In the genomic region with DNA sequence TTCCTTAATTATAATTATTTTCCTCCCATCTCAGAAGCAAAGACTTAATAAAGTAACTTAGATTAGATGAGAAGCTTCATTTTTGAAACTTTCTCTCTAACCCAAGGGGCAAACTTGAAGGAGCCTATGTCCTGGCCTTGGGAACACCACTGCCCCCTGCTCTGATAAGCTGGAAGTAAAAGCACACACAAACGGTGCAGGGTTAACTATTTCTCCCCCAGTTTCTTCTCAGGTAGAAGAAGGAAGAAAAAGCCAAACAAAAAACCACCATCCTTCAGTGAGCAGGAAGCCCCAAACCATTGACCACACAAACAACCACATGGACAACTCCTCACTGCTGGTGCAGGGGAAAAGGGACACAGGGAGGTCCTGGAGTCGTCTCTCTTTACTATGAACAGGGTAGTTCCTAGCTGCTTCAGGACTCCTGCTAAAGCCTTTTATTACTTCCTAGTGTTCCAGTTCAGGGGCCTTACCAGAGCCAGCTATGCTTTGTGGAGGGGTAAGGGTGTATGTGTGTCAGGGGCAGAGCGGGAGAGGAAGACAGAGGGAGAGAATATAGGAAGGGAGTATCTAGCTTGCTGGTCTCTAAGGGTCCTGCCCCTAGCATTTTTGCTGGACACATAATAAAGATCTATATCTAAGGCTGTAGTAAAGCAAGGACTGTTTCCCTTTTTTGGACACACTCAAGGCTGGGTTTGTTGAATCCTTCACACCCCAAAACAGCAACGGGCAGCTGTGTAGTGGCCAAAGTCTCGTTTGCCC, we compare ENCODE assay signal across 23 cellular contexts.
DNase-seq lines count a peak whose midpoint lies in the region; ATAC-seq, FAIRE-seq and TF ChIP-seq lines count a peak whose summit lies in the region.
"Had no signal": no experiment of that assay in that cellular context is flagged by ENCODE, and none has a peak within 500 bp of the region (broad histone marks: within the 10 kb centered on the region; RNA-seq: fewer than 3 reads in every experiment).

No MANE protein-coding gene starts in this region.

- no peak for FAIRE-seq in K562 (lab: Jason Lieb, UNC)

- no peak overlapping the region for H3K18ac ChIP-seq in mesenchymal stem cell (ENCODE audit: low read depth in 1 of 2, low read length in 2 of 2)

- no peak overlapping the region for H2AK5ac ChIP-seq in mesenchymal stem cell (ENCODE audit: low read length, severe bottlenecking)

- no peak overlapping the region for H4K8ac ChIP-seq in mesenchymal stem cell (ENCODE audit: low read length)

- no peak overlapping the region for H3K14ac ChIP-seq in mesenchymal stem cell (ENCODE audit: low read length in 2 of 2)

- 14% methylated on average over 3 of the region's 5 CpGs for WGBS in K562 (ENCODE audit: insufficient coverage, low coverage, missing lambda C conversion rate)
- WGBS in mesenchymal stem cell = 13% methylated on average over 3 of the region's 5 CpGs
- 24 to 40% (median 25%) methylated on average over 4 to 5 of the region's 5 CpGs for WGBS in stomach, 5 donors
- WGBS in lower leg skin, 2 donors = 39 to 49% methylated on average over 4 to 5 of the region's 5 CpGs

- H2BK5ac ChIP-seq in mesenchymal stem cell (ENCODE audit: low read depth, low read length, poor library complexity, severe bottlenecking) = no peak overlapping the region

- H3K4me3 ChIP-seq in K562 = no peak overlapping the region
- H3K4me3 ChIP-seq in mesenchymal stem cell (ENCODE audit: insufficient read depth in 1 of 2, low read depth in 1 of 2, low read length in 2 of 2) = no peak overlapping the region
- no peak overlapping the region for H3K4me3 ChIP-seq in stomach
- H3K4me3 ChIP-seq in lower leg skin (ENCODE audit: low read depth, poor library complexity, severe bottlenecking) = no peak overlapping the region
- H3K4me3 ChIP-seq: BLaER1, breast epithelium, HAP-1, ovary, thoracic aorta had no signal

- BruUV-seq in K562 (replicated peaks; lab: Mats Ljungman, UMichigan) = no TSS peak

- H3K4me2 ChIP-seq in K562 (ENCODE audit: insufficient read depth, low read length) (peak overlapping the region; percentile 18), mesenchymal stem cell (ENCODE audit: low read length, poor library complexity, severe bottlenecking) (no peak overlapping the region)
- H3K4me2 ChIP-seq: BLaER1, smooth muscle cell had no signal

- no peak for TF ChIP-seq EP300 in K562 (IDR thresholded peaks at IDR 0.05; ENCODE audit: low read length)
- no peak for TF ChIP-seq EP300 in stomach (IDR thresholded peaks at IDR 0.05)

- TF ChIP-seq POLR2A in K562 (conservative IDR thresholded peaks at IDR 0.05) = no peak
- TF ChIP-seq POLR2A in stomach (IDR thresholded peaks at IDR 0.05) = no peak
- TF ChIP-seq POLR2A in lower leg skin (IDR thresholded peaks at IDR 0.05) = no peak

- no peak overlapping the region for H4K91ac ChIP-seq in mesenchymal stem cell (ENCODE audit: low read length)

- no peak overlapping the region for H2BK120ac ChIP-seq in mesenchymal stem cell (ENCODE audit: low read depth, low read length)

- H2BK15ac ChIP-seq in mesenchymal stem cell (ENCODE audit: low read depth, poor library complexity, severe bottlenecking) = no peak overlapping the region

- peak in 1 of 2 experiments; percentile 1; a peak in 1 of 4 replicates for TF ChIP-seq RAD21 in K562 (CRISPR knock-in tag; conservative IDR thresholded peaks at IDR 0.05 in 1 of 2, IDR thresholded peaks at IDR 0.05 in 1 of 2)

- CTCF ChIA-PET in K562 (lab: Yijun Ruan, JAX; ENCODE audit: low intra/inter-chr PET ratio) = no interaction called here

- H3K23ac ChIP-seq in mesenchymal stem cell (ENCODE audit: low read length in 2 of 2) = no peak overlapping the region

- H3K27me3 ChIP-seq in K562 (ENCODE audit: control insufficient read depth in 2 of 2, insufficient read depth in 2 of 2, low read length in 2 of 2) (no peaks in the 10 kb centered on the region), mesenchymal stem cell (ENCODE audit: control insufficient read depth in 1 of 2, insufficient read depth in 1 of 2, low read length in 2 of 2) (peaks cover 4 to 16% of the 10 kb centered on the region in 2 experiments), stomach (no peaks in the 10 kb centered on the region)
- H3K27me3 ChIP-seq: BLaER1, breast epithelium, ovary had no signal

- peak; percentile 19 for DNase-seq in DMS53 (lab: John Stamatoyannopoulos, UW)
- DNase-seq in DMS53 treated with DMSO at 0.1 percent for 48 hours (lab: John Stamatoyannopoulos, UW; ENCODE audit: unreplicated experiment) = no peak
- peak; percentile 19 to 25 (median 20) for DNase-seq in K562 (ENCODE audit: extremely low read depth in 1 of 4, low spot score in 3 of 4)
- DNase-seq in mesenchymal stem cell = peak; percentile 1
- DNase-seq in stomach = no peak
- DNase-seq in middle frontal gyrus (ENCODE audit: extremely low spot score, low spot score) = no peak
- DNase-seq in lower leg skin (ENCODE audit: low spot score in 2 of 2) = no peak
- DNase-seq: activated CD4-positive, alpha-beta memory T cell treated with anti-CD3 and anti-CD28 coated beads, Interleukin-2, amount 10 ng/mL, durations not matched to agents 7 days and 5 days; activated T-cell treated with anti-CD3 and anti-CD28 coated beads, Interleukin-2, amount 50 U/mL, for 72 hours; effector CD4-positive, alpha-beta T cell; head of caudate nucleus; islet precursor cell; Kasumi-1; midbrain; NCI-H1417 treated with DMSO at 0.1 percent for 48 hours; ovary had no signal

- H3K9me1 ChIP-seq in K562 (ENCODE audit: control insufficient read depth, insufficient read depth, low read length) = no peaks in the 10 kb centered on the region

- H2BK12ac ChIP-seq in mesenchymal stem cell (ENCODE audit: low read length in 2 of 2) = no peak overlapping the region

- no peak overlapping the region for H3K4ac ChIP-seq in mesenchymal stem cell (ENCODE audit: low read depth in 1 of 2, low read length in 2 of 2)

- no peaks in the 10 kb centered on the region for H3K79me2 ChIP-seq in K562 (ENCODE audit: control insufficient read depth, insufficient read depth, low read length)

- POLR2A ChIA-PET in K562 (lab: Yijun Ruan, JAX) = interaction anchor here (0.6 to 1.7 kb wide), 5 partner anchors 9 to 21 kb away, joined by 3 to 7 read pairs (median 3); no protein-coding TSS in a partner anchor

- in situ Hi-C loops in K562 (cut with MboI) = no loop called here

- peaks cover 0 to 32% of the 10 kb centered on the region in 2 experiments; a peak in 4 of 5 replicates for H3K4me1 ChIP-seq in K562 (replicated peaks in 1 of 2; ENCODE audit: control insufficient read depth in 2 of 2, insufficient read depth in 2 of 2, low read length in 2 of 2)
- H3K4me1 ChIP-seq in mesenchymal stem cell (ENCODE audit: control insufficient read depth, insufficient read depth, low read depth, low read length) = no peaks in the 10 kb centered on the region
- peaks cover 30 to 88% (median 58%) of the 10 kb centered on the region in 4 donors for H3K4me1 ChIP-seq in stomach
- H3K4me1 ChIP-seq: breast epithelium, HAP-1 had no signal

- H3K36me3 ChIP-seq in K562 (ENCODE audit: control insufficient read depth, insufficient read depth, low read length) = no peaks in the 10 kb centered on the region
- H3K36me3 ChIP-seq in mesenchymal stem cell (ENCODE audit: control insufficient read depth in 1 of 2, insufficient read depth in 2 of 2, low read depth in 1 of 2, low read length in 2 of 2) = no peaks in the 10 kb centered on the region
- peaks cover 5 to 38% (median 26%) of the 10 kb centered on the region in 4 donors for H3K36me3 ChIP-seq in stomach
- H3K36me3 ChIP-seq: breast epithelium, HAP-1, ovary had no signal

- ATAC-seq in K562 (peak; percentile 54), GM18519 (IDR thresholded peaks at IDR 0.05; ENCODE audit: low FRiP score, unreplicated experiment) (no peak)
- ATAC-seq: activated T-cell treated with anti-CD3 and anti-CD28 coated beads, Interleukin-2, amount 50 U/mL, for 72 hours had no signal

- H3K9me3 ChIP-seq in K562 (replicated peaks; ENCODE audit: control insufficient read depth, insufficient read depth, low read depth, low read length) (no peaks in the 10 kb centered on the region), mesenchymal stem cell (ENCODE audit: control insufficient read depth, low read length) (no peaks in the 10 kb centered on the region), stomach (no peaks in the 10 kb centered on the region)
- H3K9me3 ChIP-seq: BLaER1, breast epithelium, HAP-1, ovary, thoracic aorta had no signal

- H3K9ac ChIP-seq in K562 (ENCODE audit: insufficient read depth in 1 of 2, low read depth in 2 of 2, low read length in 2 of 2) (peak overlapping the region in 1 of 2 experiments; percentile 30; a peak in 1 of 4 replicates), mesenchymal stem cell (ENCODE audit: low read length) (no peak overlapping the region)
- H3K9ac ChIP-seq: BLaER1 had no signal

- no peaks in the 10 kb centered on the region for H4K20me1 ChIP-seq in K562 (replicated peaks; ENCODE audit: control insufficient read depth, insufficient read depth, low read length)
- H4K20me1 ChIP-seq: BLaER1 had no signal

- H3K79me1 ChIP-seq in mesenchymal stem cell (replicated peaks; ENCODE audit: low read length, poor library complexity, severe bottlenecking) = no peaks in the 10 kb centered on the region

- peak overlapping the region; percentile 86 for H2AFZ ChIP-seq in K562 (ENCODE audit: low read depth, low read length)
- no peak overlapping the region for H2AFZ ChIP-seq in mesenchymal stem cell (ENCODE audit: low read depth, low read length)

- H3K27ac ChIP-seq in K562 (ENCODE audit: extremely low read depth, low read depth, low read length) = peak overlapping the region; percentile 33; the same call in 2 of the 3 replicates
- no peak overlapping the region for H3K27ac ChIP-seq in mesenchymal stem cell (ENCODE audit: low read length, poor library complexity, severe bottlenecking)
- peak overlapping the region; percentile 78 to 86 (median 85) for H3K27ac ChIP-seq in stomach
- H3K27ac ChIP-seq: 22Rv1, BLaER1, breast epithelium, ovary, thoracic aorta had no signal

- TF ChIP-seq CTCF in K562 (IDR thresholded peaks at IDR 0.05 in 2 of 3, conservative IDR thresholded peaks at IDR 0.05 in 1 of 3; ENCODE audit: insufficient read depth in 2 of 3, low read depth in 1 of 3, low read length in 3 of 3) (peak in 1 of 3 experiments; percentile 18; a peak in 2 of 6 replicates), stomach (IDR thresholded peaks at IDR 0.05) (no peak), lower leg skin (IDR thresholded peaks at IDR 0.05) (no peak)

- intact Hi-C loops in K562 (cut with micrococcal nuclease) = loop anchor here (5.0 kb wide), 1 partner anchor 51 kb away; no protein-coding TSS in a partner anchor
- intact Hi-C loops in stomach (cut with DNase I; ENCODE audit: low total_unique reads) = no loop called here
- intact Hi-C loops in lower leg skin (cut with DNase I; ENCODE audit: low total_unique reads) = no loop called here

TF ChIP-seq in K562, 482 proteins besides CTCF, POLR2A, EP300 and RAD21 (continues in another document):
- no peak for TF ChIP-seq ZNF41 (CRISPR knock-in tag; conservative IDR thresholded peaks at IDR 0.05)
- no peak for TF ChIP-seq CSDE1 (IDR thresholded peaks at IDR 0.05)
- no peak for TF ChIP-seq NEUROD1 (IDR thresholded peaks at IDR 0.05; ENCODE audit: borderline replicate concordance, low read depth, low read length, partially characterized antibody)
- no peak for TF ChIP-seq ZEB2 (IDR thresholded peaks at IDR 0.05)
- TF ChIP-seq PPARD (CRISPR knock-in tag; IDR thresholded peaks at IDR 0.05) = no peak
- TF ChIP-seq SOX6 (IDR thresholded peaks at IDR 0.05) = no peak
- TF ChIP-seq NCOA1 (IDR thresholded peaks at IDR 0.05; ENCODE audit: low read depth) = no peak
- TF ChIP-seq ELF1 (tag; IDR thresholded peaks at IDR 0.05) = no peak

Comparison
In these comparisons a context has a peak if more than half of its experiments do, and no peak if none do; other contexts are left out.
1. DNase-seq: peak in DMS53 (single experiment), K562 (4 of 4) and mesenchymal stem cell (single experiment); none in DMS53 treated with DMSO at 0.1 percent for 48 hours (single experiment), stomach (single experiment), middle frontal gyrus (single experiment) and lower leg skin (0 of 2).